9 cellular contexts compared by ENCODE assay signal in the genomic region with DNA sequence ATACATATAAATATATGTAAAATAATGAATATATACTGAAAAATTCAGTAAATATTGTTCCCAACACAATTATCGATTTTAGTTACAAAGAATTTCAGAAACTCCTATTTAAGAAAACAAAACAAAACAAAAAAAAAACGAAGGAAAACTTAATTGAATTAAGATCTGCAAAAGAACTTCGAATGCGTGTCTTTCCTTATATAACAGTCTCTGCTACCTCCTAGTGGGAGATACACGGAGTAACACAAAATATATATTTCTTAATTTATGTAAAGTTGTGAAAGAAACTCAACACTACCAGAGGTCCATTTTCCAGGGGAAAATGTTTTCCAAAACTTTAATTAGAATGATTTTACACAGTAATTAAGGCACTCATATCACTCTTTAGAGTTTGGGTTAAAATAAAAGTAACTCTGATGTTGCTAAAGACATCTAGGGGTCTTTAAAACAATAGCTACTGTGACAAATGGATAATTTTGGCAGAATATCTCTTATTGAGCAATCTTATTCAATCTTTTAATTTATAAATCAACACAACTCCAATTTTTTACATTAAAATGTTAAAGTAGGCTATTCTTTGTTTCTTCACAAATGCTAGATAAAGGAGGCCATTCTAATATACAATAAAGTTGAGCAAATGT. TPM values are rescaled to one million over a fixed set of nuclear protein-coding genes. Genes with fewer than 3 reads are reported as not detected.
DNase-seq lines count a peak whose midpoint lies in the region; ATAC-seq and TF ChIP-seq lines count a peak whose summit lies in the region.
"Had no signal": no experiment of that assay in that cellular context is flagged by ENCODE, and none has a peak within 500 bp of the region (broad histone marks: within the 10 kb centered on the region; RNA-seq: fewer than 3 reads in every experiment).

No MANE protein-coding gene starts in this region.

- no peak overlapping the region for H3K4me3 ChIP-seq in Panc1 (ENCODE audit: low read depth in 2 of 2, low read length in 2 of 2)
- no peak overlapping the region for H3K4me3 ChIP-seq in mucosa of descending colon

- H3K27me3 ChIP-seq in Panc1 (ENCODE audit: control insufficient read depth, insufficient read depth, low read length): no peaks in the 10 kb centered on the region

- DNase-seq in natural killer cell: no peak
- no peak for DNase-seq in natural killer cell treated with Interleukin-12 subunit alpha and Interleukin-12 subunit beta and Interleukin-15 and Interleukin-18, amount 100 ng/mL, for 72 hours (ENCODE audit: low spot score)
- DNase-seq in Panc1 (ENCODE audit: low read depth, low spot score): no peak
- DNase-seq in fibroblast of the conjunctiva (ENCODE audit: low read depth): peak; percentile 29
- no peak for DNase-seq in mucosa of descending colon
- DNase-seq: activated B cell treated with CpG ODN at 0.5 μM for 24 hours had no signal

- ATAC-seq in natural killer cell: no peak
- ATAC-seq in natural killer cell treated with Interleukin-12 subunit alpha and Interleukin-12 subunit beta and Interleukin-15 and Interleukin-18, amount 100 ng/mL, for 72 hours: no peak
- no peak for ATAC-seq in Panc1
- ATAC-seq in mucosa of descending colon: no peak
- no peak for ATAC-seq in activated CD4-positive, CD25-positive, alpha-beta regulatory T cell treated with anti-CD3 and anti-CD28 coated beads, Interleukin-2, amount 50 U/mL, for 24 hours
- no peak for ATAC-seq in HG03025 (IDR thresholded peaks at IDR 0.05; ENCODE audit: low FRiP score, unreplicated experiment)
- no peak for ATAC-seq in HG03432 (IDR thresholded peaks at IDR 0.05; ENCODE audit: unreplicated experiment)

- in situ Hi-C loops in Panc1 (cut with HindIII; ENCODE audit: low pct_unique_long_range_greater_than_20kb, low sequenced_read_pairs): no loop called here

- no peaks in the 10 kb centered on the region for H3K9me3 Mint-ChIP-seq in natural killer cell
- no peaks in the 10 kb centered on the region for H3K9me3 Mint-ChIP-seq in natural killer cell treated with Interleukin-12 subunit alpha and Interleukin-12 subunit beta and Interleukin-15 and Interleukin-18, amount 100 ng/mL, for 72 hours

- intact Hi-C loops in natural killer cell (cut with micrococcal nuclease): loop anchor here (5.0 kb wide), 2 partner anchors 1038 to 1443 kb away; partner anchors contain the start of gene PLXDC2
- intact Hi-C loops in Panc1 (cut with micrococcal nuclease; ENCODE audit: unreplicated experiment): loop anchor here (10.0 kb wide), 1 partner anchor 309 kb away; no protein-coding TSS in a partner anchor
- intact Hi-C loops in mucosa of descending colon (cut with DNase I, micrococcal nuclease): no loop called here

- BruUV-seq in Panc1 (replicated peaks; lab: Mats Ljungman, UMichigan): no TSS peak

- CTCF ChIA-PET in Panc1 (lab: Charles Lee): interaction anchor here (0.7 kb wide), 1 partner anchor 213 kb away, joined by 3 read pairs; no protein-coding TSS in a partner anchor

- peaks cover 6 to 8% of the 10 kb centered on the region in 2 donors for H3K27me3 Mint-ChIP-seq in natural killer cell (ENCODE audit: low read depth in 2 of 2)
- peaks cover 0 to 12% of the 10 kb centered on the region in 2 donors for H3K27me3 Mint-ChIP-seq in natural killer cell treated with Interleukin-12 subunit alpha and Interleukin-12 subunit beta and Interleukin-15 and Interleukin-18, amount 100 ng/mL, for 72 hours
- H3K27me3 Mint-ChIP-seq: activated B cell treated with CpG ODN at 0.5 μM for 24 hours had no signal

- no peaks in the 10 kb centered on the region for H3K4me1 ChIP-seq in Panc1 (ENCODE audit: control insufficient read depth, insufficient read depth, low read length)
- H3K4me1 ChIP-seq in mucosa of descending colon (ENCODE audit: low read depth): no peaks in the 10 kb centered on the region

- H3K27ac Mint-ChIP-seq in natural killer cell: no peak overlapping the region
- no peak overlapping the region for H3K27ac Mint-ChIP-seq in natural killer cell treated with Interleukin-12 subunit alpha and Interleukin-12 subunit beta and Interleukin-15 and Interleukin-18, amount 100 ng/mL, for 72 hours
- H3K27ac Mint-ChIP-seq: activated B cell treated with CpG ODN at 0.5 μM for 24 hours had no signal

- no peak overlapping the region for H3K27ac ChIP-seq in Panc1 (ENCODE audit: low read length)

- TF ChIP-seq CTCF in natural killer cell (IDR thresholded peaks at IDR 0.05) (peak; percentile 61), Panc1 (IDR thresholded peaks at IDR 0.05) (peak; percentile 32; the same call in 1 of the 2 replicates), mucosa of descending colon (IDR thresholded peaks at IDR 0.05) (no peak)

- no peaks in the 10 kb centered on the region for H3K36me3 Mint-ChIP-seq in natural killer cell
- no peaks in the 10 kb centered on the region for H3K36me3 Mint-ChIP-seq in natural killer cell treated with Interleukin-12 subunit alpha and Interleukin-12 subunit beta and Interleukin-15 and Interleukin-18, amount 100 ng/mL, for 72 hours

- H3K4me1 Mint-ChIP-seq in natural killer cell: no peaks in the 10 kb centered on the region
- H3K4me1 Mint-ChIP-seq in natural killer cell treated with Interleukin-12 subunit alpha and Interleukin-12 subunit beta and Interleukin-15 and Interleukin-18, amount 100 ng/mL, for 72 hours (ENCODE audit: low read depth in 2 of 2): no peaks in the 10 kb centered on the region
- H3K4me1 Mint-ChIP-seq: activated B cell treated with CpG ODN at 0.5 μM for 24 hours had no signal

- no peak overlapping the region for H3K4me3 Mint-ChIP-seq in natural killer cell
- no peak overlapping the region for H3K4me3 Mint-ChIP-seq in natural killer cell treated with Interleukin-12 subunit alpha and Interleukin-12 subunit beta and Interleukin-15 and Interleukin-18, amount 100 ng/mL, for 72 hours
- H3K4me3 Mint-ChIP-seq: activated B cell treated with CpG ODN at 0.5 μM for 24 hours had no signal

- H3K36me3 ChIP-seq in Panc1 (ENCODE audit: control insufficient read depth, insufficient read depth, low read length): no peaks in the 10 kb centered on the region
- H3K36me3 ChIP-seq in mucosa of descending colon (ENCODE audit: low read depth): no peaks in the 10 kb centered on the region

- H3K9me3 ChIP-seq in Panc1 (ENCODE audit: control insufficient read depth, insufficient read depth, low read depth, low read length): no peaks in the 10 kb centered on the region
- no peaks in the 10 kb centered on the region for H3K9me3 ChIP-seq in mucosa of descending colon

- POLR2A ChIA-PET in Panc1 (lab: Charles Lee): no interaction called here

RNA-seq across cellular contexts. Expression of gene NEBL, which starts 41.6 kb away (rescaled TPM):
- total RNA-seq in natural killer cell: 1 to 10 TPM in 2 of 3 donors, not detected in 1; 1.1 to 1.5 TPM
- total RNA-seq in natural killer cell treated with Interleukin-12 subunit alpha and Interleukin-12 subunit beta and Interleukin-15 and Interleukin-18, amount 100 ng/mL, for 72 hours: not detected
- total RNA-seq in Panc1 (2021; ENCODE audit: unreplicated experiment): 32.3 TPM
- polyA plus RNA-seq in Panc1 (2012; ENCODE audit: insufficient read length): 15.4 TPM
- 10 to 100 TPM in 2 of 3 donors, 1 to 10 TPM in 1; 5.7 to 22.0 (median 14.7) TPM for total RNA-seq in mucosa of descending colon
- total RNA-seq: activated B cell treated with CpG ODN at 0.5 μM for 24 hours had no signal

Comparison
In these comparisons a context has a peak if more than half of its experiments do, and no peak if none do; other contexts are left out.
1. intact Hi-C loops: an anchor here in natural killer cell (5.0 kb wide) and Panc1 (10.0 kb wide); none called in mucosa of descending colon.